ENCODE assay signal across 1 cellular context in genomic region chr3:45000823-45001222, GRCh38.
TF ChIP-seq lines count a peak whose summit lies in the region.

No MANE protein-coding gene starts in this region.

TF ChIP-seq in HepG2, 621 proteins besides CTCF, POLR2A, EP300 and RAD21:
- TF ChIP-seq RBM22 (optimal IDR thresholded peaks at IDR 0.05; ENCODE audit: low read length) (peak; percentile 33), ZNF136 (CRISPR knock-in tag; IDR thresholded peaks at IDR 0.05; ENCODE audit: low read depth) (no peak), PLSCR1 (CRISPR knock-in tag; IDR thresholded peaks at IDR 0.05; ENCODE audit: borderline replicate concordance) (no peak), FOXJ3 (CRISPR knock-in tag; IDR thresholded peaks at IDR 0.05; ENCODE audit: borderline replicate concordance) (no peak), ZNF577 (CRISPR knock-in tag; IDR thresholded peaks at IDR 0.05; ENCODE audit: borderline replicate concordance, low read depth) (no peak), ZNF530 (CRISPR knock-in tag; IDR thresholded peaks at IDR 0.05; ENCODE audit: low read depth) (no peak), MAFF (IDR thresholded peaks at IDR 0.05; ENCODE audit: low read depth, low read length) (peak; percentile 82), MAFK (conservative IDR thresholded peaks at IDR 0.05 in 1 of 2, IDR thresholded peaks at IDR 0.05 in 1 of 2; ENCODE audit: low read length in 2 of 2) (peak; percentile 80 to 88), NR3C1 (CRISPR knock-in tag; IDR thresholded peaks at IDR 0.05) (no peak), KLF11 (CRISPR knock-in tag; IDR thresholded peaks at IDR 0.05) (no peak), REST (IDR thresholded peaks at IDR 0.05; ENCODE audit: borderline replicate concordance in 1 of 2, low read depth in 1 of 2, low read length in 2 of 2) (no peak), CHD2 (IDR thresholded peaks at IDR 0.05; ENCODE audit: low read depth, low read length) (no peak), REPIN1 (CRISPR knock-in tag; IDR thresholded peaks at IDR 0.05; ENCODE audit: borderline replicate concordance, low read depth) (no peak), ATF5 (CRISPR knock-in tag; IDR thresholded peaks at IDR 0.05; ENCODE audit: low read depth) (no peak)
TF ChIP-seq in HepG2: peak in this region for 3.
